ENCODE assay signal across 12 cellular contexts in genomic region chr2:239164281-239164871, GRCh38.
DNase-seq lines count a peak whose midpoint lies in the region; ATAC-seq and TF ChIP-seq lines count a peak whose summit lies in the region.
"Had no signal": no experiment of that assay in that cellular context is flagged by ENCODE, and none has a peak within 500 bp of the region (broad histone marks: within the 10 kb centered on the region; RNA-seq: fewer than 3 reads in every experiment).

No MANE protein-coding gene starts in this region.

- ATAC-seq in stimulated activated effector memory CD8-positive, alpha-beta T cell treated with anti-CD3 and anti-CD28 coated beads, Interleukin-12 subunit alpha, Interleukin-12 subunit beta, amount 100 ng/mL, for 72 hours = peak; percentile 88
- ATAC-seq in HG03159 (IDR thresholded peaks at IDR 0.05; ENCODE audit: unreplicated experiment) = no peak

- H3K36me3 Mint-ChIP-seq in activated CD4-positive, alpha-beta T cell treated with anti-CD3 and anti-CD28 coated beads, Interleukin-2, amount 10 ng/mL, durations not matched to agents 24 days and 14 days (ENCODE audit: low read depth) = peaks cover 61% of the 10 kb centered on the region
- H3K36me3 Mint-ChIP-seq in glutamatergic neuron (ENCODE audit: unreplicated experiment) = peaks cover 9% of the 10 kb centered on the region
- H3K36me3 Mint-ChIP-seq in stimulated activated effector memory CD8-positive, alpha-beta T cell treated with anti-CD3 and anti-CD28 coated beads, Interleukin-12 subunit alpha, Interleukin-12 subunit beta, amount 100 ng/mL, for 72 hours = peaks cover 53% of the 10 kb centered on the region

- H3K9me3 Mint-ChIP-seq in activated CD4-positive, alpha-beta T cell treated with anti-CD3 and anti-CD28 coated beads, Interleukin-2, amount 10 ng/mL, durations not matched to agents 24 days and 14 days = no peaks in the 10 kb centered on the region
- H3K9me3 Mint-ChIP-seq in glutamatergic neuron (ENCODE audit: unreplicated experiment) = peaks cover 16% of the 10 kb centered on the region
- H3K9me3 Mint-ChIP-seq in stimulated activated effector memory CD8-positive, alpha-beta T cell treated with anti-CD3 and anti-CD28 coated beads, Interleukin-12 subunit alpha, Interleukin-12 subunit beta, amount 100 ng/mL, for 72 hours = peaks cover 4% of the 10 kb centered on the region
- H3K9me3 Mint-ChIP-seq: T-helper 1 cell treated with Interleukin-12 subunit alpha and Interleukin-12 subunit beta and Interleukin-4 antibody, amounts not matched to agents 30 μg/mL and 1 μg/mL, for 36 hours had no signal

- no peak overlapping the region for H3K27ac Mint-ChIP-seq in activated CD4-positive, alpha-beta T cell treated with anti-CD3 and anti-CD28 coated beads, Interleukin-2, amount 10 ng/mL, durations not matched to agents 24 days and 14 days
- H3K27ac Mint-ChIP-seq in glutamatergic neuron (ENCODE audit: unreplicated experiment) = no peak overlapping the region
- H3K27ac Mint-ChIP-seq in stimulated activated effector memory CD8-positive, alpha-beta T cell treated with anti-CD3 and anti-CD28 coated beads, Interleukin-12 subunit alpha, Interleukin-12 subunit beta, amount 100 ng/mL, for 72 hours = no peak overlapping the region
- H3K27ac Mint-ChIP-seq: T-helper 1 cell treated with Interleukin-12 subunit alpha and Interleukin-12 subunit beta and Interleukin-4 antibody, amounts not matched to agents 30 μg/mL and 1 μg/mL, for 36 hours had no signal

- intact Hi-C loops in activated CD4-positive, alpha-beta T cell treated with anti-CD3 and anti-CD28 coated beads, Interleukin-2, amount 10 ng/mL, durations not matched to agents 24 days and 14 days (cut with micrococcal nuclease) = no loop called here

- peak; percentile 70 for DNase-seq in activated CD4-positive, alpha-beta T cell treated with anti-CD3 and anti-CD28 coated beads, Interleukin-2, amount 10 ng/mL, durations not matched to agents 24 days and 14 days
- no peak for DNase-seq in activated CD4-positive, alpha-beta T cell treated with anti-CD3 and anti-CD28 coated beads for 1 hour
- peak; percentile 9 to 18 for DNase-seq in activated CD4-positive, alpha-beta T cell treated with anti-CD3 and anti-CD28 coated beads, Interleukin-2, amount 50 U/mL, for 48 hours
- DNase-seq in glutamatergic neuron (peak; percentile 12), amniotic stem cell (lab: John Stamatoyannopoulos, UW) (no peak), NCI-H1694 treated with DMSO at 0.1 percent for 48 hours (lab: John Stamatoyannopoulos, UW) (no peak)
- no peak for DNase-seq in stimulated activated effector memory CD8-positive, alpha-beta T cell treated with anti-CD3 and anti-CD28 coated beads, Interleukin-12 subunit alpha, Interleukin-12 subunit beta, amount 100 ng/mL, for 72 hours (ENCODE audit: low spot score in 2 of 2)
- DNase-seq: ACHN, naive B cell, NCI-H748 treated with DMSO at 0.1 percent for 48 hours had no signal

- H3K4me3 Mint-ChIP-seq in activated CD4-positive, alpha-beta T cell treated with anti-CD3 and anti-CD28 coated beads, Interleukin-2, amount 10 ng/mL, durations not matched to agents 24 days and 14 days = no peak overlapping the region
- H3K4me3 Mint-ChIP-seq in glutamatergic neuron (ENCODE audit: unreplicated experiment) = no peak overlapping the region
- H3K4me3 Mint-ChIP-seq in stimulated activated effector memory CD8-positive, alpha-beta T cell treated with anti-CD3 and anti-CD28 coated beads, Interleukin-12 subunit alpha, Interleukin-12 subunit beta, amount 100 ng/mL, for 72 hours = peak overlapping the region; percentile 3
- H3K4me3 Mint-ChIP-seq: naive B cell; T-helper 1 cell treated with Interleukin-12 subunit alpha and Interleukin-12 subunit beta and Interleukin-4 antibody, amounts not matched to agents 30 μg/mL and 1 μg/mL, for 36 hours had no signal

- no peaks in the 10 kb centered on the region for H3K27me3 Mint-ChIP-seq in activated CD4-positive, alpha-beta T cell treated with anti-CD3 and anti-CD28 coated beads, Interleukin-2, amount 10 ng/mL, durations not matched to agents 24 days and 14 days
- peaks cover 12% of the 10 kb centered on the region for H3K27me3 Mint-ChIP-seq in glutamatergic neuron (ENCODE audit: unreplicated experiment)
- H3K27me3 Mint-ChIP-seq: naive B cell had no signal

- TF ChIP-seq CTCF in glutamatergic neuron (IDR thresholded peaks at IDR 0.05; ENCODE audit: partially characterized antibody, unreplicated experiment) = no peak

- H3K4me1 Mint-ChIP-seq in activated CD4-positive, alpha-beta T cell treated with anti-CD3 and anti-CD28 coated beads, Interleukin-2, amount 10 ng/mL, durations not matched to agents 24 days and 14 days = peaks cover 13% of the 10 kb centered on the region
- peaks cover 7% of the 10 kb centered on the region for H3K4me1 Mint-ChIP-seq in glutamatergic neuron (ENCODE audit: low read depth, unreplicated experiment)
- peaks cover 21% of the 10 kb centered on the region for H3K4me1 Mint-ChIP-seq in stimulated activated effector memory CD8-positive, alpha-beta T cell treated with anti-CD3 and anti-CD28 coated beads, Interleukin-12 subunit alpha, Interleukin-12 subunit beta, amount 100 ng/mL, for 72 hours

Comparison
In these comparisons a context has a peak if more than half of its experiments do, and no peak if none do; other contexts are left out.
1. DNase-seq: peak in activated CD4-positive, alpha-beta T cell treated with anti-CD3 and anti-CD28 coated beads, Interleukin-2, amount 10 ng/mL, durations not matched to agents 24 days and 14 days (single experiment), activated CD4-positive, alpha-beta T cell treated with anti-CD3 and anti-CD28 coated beads, Interleukin-2, amount 50 U/mL, for 48 hours (2 of 2) and glutamatergic neuron (single experiment); none in activated CD4-positive, alpha-beta T cell treated with anti-CD3 and anti-CD28 coated beads for 1 hour (single experiment), stimulated activated effector memory CD8-positive, alpha-beta T cell treated with anti-CD3 and anti-CD28 coated beads, Interleukin-12 subunit alpha, Interleukin-12 subunit beta, amount 100 ng/mL, for 72 hours (0 of 2), amniotic stem cell (single experiment) and NCI-H1694 treated with DMSO at 0.1 percent for 48 hours (single experiment).